8 cellular contexts compared by ENCODE assay signal in the genomic region with DNA sequence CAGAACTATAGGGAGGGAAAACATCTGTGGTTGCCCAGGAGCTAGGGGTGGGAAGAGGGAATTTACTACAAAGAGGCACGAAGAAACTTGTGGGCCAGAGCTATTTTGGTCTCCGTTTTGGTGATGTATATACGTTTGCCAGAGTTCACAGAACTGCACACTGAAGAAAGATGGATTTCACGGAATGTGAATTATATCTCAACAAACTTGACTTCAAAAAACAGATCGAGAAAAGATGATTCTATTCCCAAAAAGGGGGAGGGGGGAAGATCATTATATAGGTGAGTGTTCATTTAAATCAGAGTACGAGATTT. TPM values are rescaled to one million over a fixed set of nuclear protein-coding genes. Genes with fewer than 3 reads are reported as not detected.
DNase-seq lines count a peak whose midpoint lies in the region; ATAC-seq and TF ChIP-seq lines count a peak whose summit lies in the region.

No MANE protein-coding gene starts in this region.

- intact Hi-C loops in left colon (cut with DNase I, micrococcal nuclease), result no loop called here

- TF ChIP-seq CTCF in AG04450 (IDR thresholded peaks at IDR 0.05; ENCODE audit: low read depth, low read length) (no peak), HFF-Myc (IDR thresholded peaks at IDR 0.05; ENCODE audit: low read depth, low read length, missing control alignments) (no peak), chondrocyte (IDR thresholded peaks at IDR 0.05) (no peak)

- H3K36me3 Mint-ChIP-seq in chondrocyte (ENCODE audit: low read depth) (no peaks in the 10 kb centered on the region), naive B cell (peaks cover 7 to 10% of the 10 kb centered on the region in 2 donors)

- H3K4me3 ChIP-seq in AG04450 (ENCODE audit: low read depth, low read length), result peak overlapping the region; percentile 59
- H3K4me3 ChIP-seq in HFF-Myc (replicated peaks; ENCODE audit: low read depth, low read length), result peak overlapping the region; percentile 43

- CTCF ChIA-PET in AG04450 (lab: Charles Lee), result interaction anchor here (2.3 kb wide), 1 partner anchor 33 kb away, joined by 6 read pairs; no protein-coding TSS in a partner anchor

- no peaks in the 10 kb centered on the region for H3K27me3 Mint-ChIP-seq in chondrocyte (ENCODE audit: low read depth)
- H3K27me3 Mint-ChIP-seq in naive B cell, result peaks cover 16 to 41% (median 25%) of the 10 kb centered on the region in 3 donors

- peak overlapping the region; percentile 60 for H3K27ac Mint-ChIP-seq in chondrocyte (ENCODE audit: unreplicated experiment)
- peak overlapping the region in 2 of 6 donors; percentile 46 to 50 for H3K27ac Mint-ChIP-seq in naive B cell

- H3K9me3 ChIP-seq in AG04450 (ENCODE audit: control insufficient read depth, insufficient read depth, low read length), result no peaks in the 10 kb centered on the region

- H3K4me1 Mint-ChIP-seq in chondrocyte (ENCODE audit: low read depth) (peaks cover 22% of the 10 kb centered on the region), naive B cell (peaks cover 8 to 15% (median 14%) of the 10 kb centered on the region in 3 donors)

- ATAC-seq in naive B cell (ENCODE audit: low read depth in 2 of 2) (no peak), HG03457 (IDR thresholded peaks at IDR 0.05; ENCODE audit: unreplicated experiment) (no peak), left colon (no peak)

- POLR2A ChIA-PET in AG04450 (lab: Yijun Ruan, JAX), result interaction anchor here (1.2 kb wide), 1 partner anchor 324 kb away, joined by 3 read pairs; the partner anchor contains the start of gene NT5C2

- no peaks in the 10 kb centered on the region for H3K9me3 Mint-ChIP-seq in chondrocyte (ENCODE audit: low read depth)
- H3K9me3 Mint-ChIP-seq in naive B cell, result peaks cover 0 to 3% (median 0%) of the 10 kb centered on the region in 7 donors

- DNase-seq in AG04450 (ENCODE audit: low read depth, low spot score) (no peak), HFF-Myc (ENCODE audit: extremely low read depth, low read depth) (no peak), chondrocyte (ENCODE audit: low spot score) (no peak), naive B cell (no peak), left colon (no peak), ecto neural progenitor cell (ENCODE audit: low spot score) (no peak), SK-N-DZ (ENCODE audit: low spot score) (no peak)

- peak overlapping the region; percentile 82 for H3K4me3 Mint-ChIP-seq in chondrocyte (ENCODE audit: unreplicated experiment)
- peak overlapping the region in 7 of 8 donors; percentile 18 to 87 (median 59) for H3K4me3 Mint-ChIP-seq in naive B cell

- H3K27me3 ChIP-seq in AG04450 (ENCODE audit: control insufficient read depth, insufficient read depth, low read length), result no peaks in the 10 kb centered on the region

- no peak overlapping the region for H3K27ac ChIP-seq in AG04450 (ENCODE audit: low read depth, low read length)

RNA-seq across cellular contexts. Expression of gene AS3MT, which starts 0.3 kb away (rescaled TPM):
- polyA plus RNA-seq in AG04450 (2011; rRNA removed), result 4.0 and 6.7 TPM in 2 replicates
- polyA minus RNA-seq in AG04450 (2011; rRNA and poly(A)+ RNA removed), result 0.74 and 1.4 TPM in 2 replicates
- total RNA-seq in chondrocyte, result 2.2 to 3.7 TPM (median 2.3 TPM) in 3 replicates
- not detected for polyA plus RNA-seq in naive B cell (ENCODE audit: low read depth in 6 of 6)
- 1 to 10 TPM in 1 of 2 donors, under 1 TPM in 1; 0.61 to 1.2 TPM for total RNA-seq in left colon
- 24.7 and 35.0 TPM in 2 replicates for polyA plus RNA-seq in SK-N-DZ (2014; cell fraction: cytosol; rRNA removed)
- polyA plus RNA-seq in SK-N-DZ (2014; cell fraction: nucleus; rRNA removed), result 15.8 and 16.6 TPM in 2 replicates

RNA-seq across cellular contexts. Expression of gene BORCS7, which starts 14.9 kb away (rescaled TPM):
- polyA plus RNA-seq in AG04450 (2011; rRNA removed) (21.0 and 31.1 TPM in 2 replicates), naive B cell (ENCODE audit: low read depth in 6 of 6) (10 to 100 TPM; 42.5 to 67.3 (median 57.0) TPM)
- polyA minus RNA-seq in AG04450 (2011; rRNA and poly(A)+ RNA removed), result 7.1 and 9.7 TPM in 2 replicates
- total RNA-seq in chondrocyte (15.5 to 23.4 TPM (median 17.5 TPM) in 3 replicates), left colon (10 to 100 TPM; 21.2 to 22.3 TPM)
- polyA plus RNA-seq in SK-N-DZ (2014; cell fraction: cytosol; rRNA removed), result 30.9 and 31.3 TPM in 2 replicates
- polyA plus RNA-seq in SK-N-DZ (2014; cell fraction: nucleus; rRNA removed), result 5.5 and 14.6 TPM in 2 replicates

RNA-seq across cellular contexts. Expression of gene CYP17A1, which starts 31.7 kb away (rescaled TPM):
- polyA plus RNA-seq in AG04450 (2011; rRNA removed), result not detected in 2 replicates
- polyA minus RNA-seq in AG04450 (2011; rRNA and poly(A)+ RNA removed), result not detected in 2 replicates
- total RNA-seq in chondrocyte, result not detected in 3 replicates
- not detected for polyA plus RNA-seq in naive B cell (ENCODE audit: low read depth in 6 of 6)
- total RNA-seq in left colon, result not detected
- not detected in 2 replicates for polyA plus RNA-seq in SK-N-DZ (2014; cell fraction: cytosol; rRNA removed)
- not detected in 2 replicates for polyA plus RNA-seq in SK-N-DZ (2014; cell fraction: nucleus; rRNA removed)

RNA-seq across cellular contexts. Expression of gene CNNM2, which starts 49.2 kb away (rescaled TPM):
- 5.2 and 5.8 TPM in 2 replicates for polyA plus RNA-seq in AG04450 (2011; rRNA removed)
- 4.7 and 7.2 TPM in 2 replicates for polyA minus RNA-seq in AG04450 (2011; rRNA and poly(A)+ RNA removed)
- 15.3 to 36.8 TPM (median 33.0 TPM) in 3 replicates for total RNA-seq in chondrocyte
- polyA plus RNA-seq in naive B cell (ENCODE audit: low read depth in 6 of 6), result 1 to 10 TPM; 4.4 to 7.5 (median 6.0) TPM
- total RNA-seq in left colon, result 10 to 100 TPM; 34.5 to 38.6 TPM
- polyA plus RNA-seq in SK-N-DZ (2014; cell fraction: cytosol; rRNA removed), result 4.6 and 5.5 TPM in 2 replicates
- 2.1 and 5.5 TPM in 2 replicates for polyA plus RNA-seq in SK-N-DZ (2014; cell fraction: nucleus; rRNA removed)
